ENCODE assay signal across 20 cellular contexts in the genomic region with DNA sequence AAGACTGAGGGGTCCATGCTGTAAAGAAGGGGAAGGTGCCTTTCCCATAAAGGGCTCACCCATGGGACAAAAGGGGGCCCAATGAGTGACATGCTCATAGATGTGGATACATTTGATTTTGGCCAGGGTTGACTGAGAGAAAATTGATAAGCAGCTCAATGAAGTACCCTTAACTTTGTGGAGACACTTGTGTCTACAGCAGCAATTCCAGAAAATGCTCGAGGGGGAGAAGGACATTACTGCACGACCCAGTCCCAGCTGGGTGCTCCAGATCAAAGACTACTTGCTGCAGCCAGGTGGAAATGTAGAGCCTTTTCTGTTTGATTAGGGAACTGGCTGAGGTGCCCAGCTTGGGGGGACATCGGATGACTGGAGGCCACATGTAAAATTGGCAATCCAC. TPM values are rescaled to one million over a fixed set of nuclear protein-coding genes. Genes with fewer than 3 reads are reported as not detected.
"Had no signal": no experiment of that assay in that cellular context is flagged by ENCODE, and none has a peak within 500 bp of the region (broad histone marks: within the 10 kb centered on the region; RNA-seq: fewer than 3 reads in every experiment).

No MANE protein-coding gene starts in this region.

- H3K9ac ChIP-seq: parathyroid adenoma had no signal

- ATAC-seq: left cardiac atrium; lower lobe of right lung; naive thymus-derived CD4-positive, alpha-beta T cell; right lobe of liver; stimulated activated memory B cell treated with anti-CD40 and anti-IgM and Interleukin-4, amounts not matched to agents 10 μg/mL and 1 μg/mL and 100 μg/mL, for 72 hours had no signal

- H3K4me1 ChIP-seq: lower lobe of right lung, parathyroid adenoma, prostate gland, right lobe of liver, upper lobe of left lung, uterus had no signal

- H2AFZ ChIP-seq: parathyroid adenoma had no signal

- H3K36me3 ChIP-seq: esophagus muscularis mucosa, left ventricle myocardium inferior, lower lobe of right lung, prostate gland, right lobe of liver, tibial artery, upper lobe of left lung, uterus had no signal

- DNase-seq: effector memory CD4-positive, alpha-beta T cell; immature natural killer cell; kidney; left cardiac atrium; left ventricle myocardium inferior; lower lobe of right lung; mesendoderm; naive thymus-derived CD4-positive, alpha-beta T cell; nephron progenitor cell; retina; right lobe of liver; stimulated activated CD4-positive, alpha-beta T cell treated with anti-CD3 and anti-CD28 coated beads, Interleukin-4, amount 100 ng/mL, for 1 hour; tibial artery; upper lobe of left lung; uterus had no signal

- H3K4me3 ChIP-seq: esophagus muscularis mucosa, left ventricle myocardium inferior, lower lobe of right lung, prostate gland, right lobe of liver, tibial artery, upper lobe of left lung, uterus had no signal

- H3K27me3 ChIP-seq: right lobe of liver, upper lobe of left lung, uterus had no signal

- H3K27ac ChIP-seq: esophagus muscularis mucosa, left ventricle myocardium inferior, lower lobe of right lung, parathyroid adenoma, prostate gland, right lobe of liver, tibial artery, upper lobe of left lung, uterus had no signal

- H3K9me3 ChIP-seq: left ventricle myocardium inferior, lower lobe of right lung, prostate gland, right lobe of liver, uterus had no signal

- H3K79me2 ChIP-seq: parathyroid adenoma had no signal

RNA-seq across cellular contexts. Expression of gene ADAMTS14, which starts 22.2 kb away (rescaled TPM):
- total RNA-seq: mononuclear cell had no signal
- polyA plus RNA-seq: naive thymus-derived CD4-positive, alpha-beta T cell had no signal
